10 cellular contexts compared by ENCODE assay signal in the genomic region with DNA sequence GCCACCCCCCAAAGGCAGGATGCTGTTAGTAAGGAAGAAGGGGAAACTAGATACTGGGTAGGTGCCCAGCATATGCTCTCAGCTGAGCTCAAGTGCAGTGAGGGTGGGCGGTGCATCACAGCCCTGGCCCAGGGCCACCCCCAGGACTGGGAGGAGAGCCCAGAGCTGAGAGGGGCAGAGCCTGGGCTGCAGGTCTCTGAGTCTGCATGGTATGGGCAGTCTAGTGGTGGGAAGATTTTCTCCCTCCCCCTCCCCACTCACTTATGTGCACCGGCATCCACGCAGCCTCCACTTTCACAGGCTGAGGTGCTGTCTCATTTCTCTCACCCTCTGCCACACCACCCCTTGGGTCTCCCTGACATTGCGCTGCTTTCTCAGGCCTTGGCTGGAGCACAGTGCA. TPM values are rescaled to one million over a fixed set of nuclear protein-coding genes. Genes with fewer than 3 reads are reported as not detected.
DNase-seq lines count a peak whose midpoint lies in the region; ATAC-seq and TF ChIP-seq lines count a peak whose summit lies in the region.
"Had no signal": no experiment of that assay in that cellular context is flagged by ENCODE, and none has a peak within 500 bp of the region (broad histone marks: within the 10 kb centered on the region; RNA-seq: fewer than 3 reads in every experiment).

No MANE protein-coding gene starts in this region.

- H3K9me3 Mint-ChIP-seq in activated naive CD4-positive, alpha-beta T cell treated with anti-CD3 and anti-CD28 coated beads, Interleukin-2, amount 50 U/mL, for 24 hours, result no peaks in the 10 kb centered on the region
- peaks cover 0 to 1% (median 0%) of the 10 kb centered on the region in 9 donors for H3K9me3 Mint-ChIP-seq in naive thymus-derived CD8-positive, alpha-beta T cell

- no peaks in the 10 kb centered on the region for H3K9me2 ChIP-seq in Loucy (replicated peaks; ENCODE audit: low read depth, low read length)

- TF ChIP-seq CTCF in Loucy (conservative IDR thresholded peaks at IDR 0.05; ENCODE audit: low read length) (no peak), osteoblast (IDR thresholded peaks at IDR 0.05; ENCODE audit: extremely low read depth, low read depth, low read length) (no peak)

- peak overlapping the region; percentile 53 for H3K27ac Mint-ChIP-seq in activated naive CD4-positive, alpha-beta T cell treated with anti-CD3 and anti-CD28 coated beads, Interleukin-2, amount 50 U/mL, for 24 hours
- H3K27ac Mint-ChIP-seq in naive thymus-derived CD8-positive, alpha-beta T cell, result peak overlapping the region in 7 of 10 donors; percentile 15 to 96 (median 80)

- ATAC-seq in naive thymus-derived CD8-positive, alpha-beta T cell, result no peak
- no peak for ATAC-seq in GM18868 (IDR thresholded peaks at IDR 0.05; ENCODE audit: unreplicated experiment)
- no peak for ATAC-seq in GM18498 (IDR thresholded peaks at IDR 0.05; ENCODE audit: unreplicated experiment)

- no peaks in the 10 kb centered on the region for H3K27me3 ChIP-seq in Loucy (ENCODE audit: insufficient read depth, low read length, poor library complexity, severe bottlenecking)
- H3K27me3 ChIP-seq in osteoblast (ENCODE audit: insufficient read depth, low read length), result no peaks in the 10 kb centered on the region

- H3K27ac ChIP-seq in osteoblast (ENCODE audit: low read depth, low read length), result no peak overlapping the region

- H3K9me3 ChIP-seq in Loucy (ENCODE audit: insufficient read depth, low read depth, low read length), result no peaks in the 10 kb centered on the region
- no peaks in the 10 kb centered on the region for H3K9me3 ChIP-seq in osteoblast (ENCODE audit: low read depth, low read length)

- H3K4me2 ChIP-seq in Loucy (ENCODE audit: low read depth, low read length, poor library complexity, severe bottlenecking) (peak overlapping the region; percentile 11), osteoblast (ENCODE audit: insufficient read depth, low read length) (no peak overlapping the region)

- peaks cover 92% of the 10 kb centered on the region for H3K4me1 Mint-ChIP-seq in activated naive CD4-positive, alpha-beta T cell treated with anti-CD3 and anti-CD28 coated beads, Interleukin-2, amount 50 U/mL, for 24 hours
- peaks cover 50 to 94% (median 94%) of the 10 kb centered on the region in 4 donors for H3K4me1 Mint-ChIP-seq in naive thymus-derived CD8-positive, alpha-beta T cell

- peak overlapping the region; percentile 3 for H3K9ac ChIP-seq in Loucy (ENCODE audit: low read depth, low read length, poor library complexity, severe bottlenecking)

- H2AFZ ChIP-seq in Loucy (ENCODE audit: low read length) (no peak overlapping the region), osteoblast (ENCODE audit: low read length) (no peak overlapping the region)

- no peak overlapping the region for H3K4me3 Mint-ChIP-seq in activated naive CD4-positive, alpha-beta T cell treated with anti-CD3 and anti-CD28 coated beads, Interleukin-2, amount 50 U/mL, for 24 hours
- peak overlapping the region in 8 of 10 donors; percentile 12 to 66 (median 50) for H3K4me3 Mint-ChIP-seq in naive thymus-derived CD8-positive, alpha-beta T cell

- POLR2A ChIA-PET in naive thymus-derived CD8-positive, alpha-beta T cell (lab: Charles Lee), result interaction anchor here (0.5 to 1.3 kb wide), 4 partner anchors 20 to 94 kb away, joined by 3 to 4 read pairs (median 3); no protein-coding TSS in a partner anchor

- H4K20me1 ChIP-seq in Loucy (ENCODE audit: insufficient read depth, low read length, poor library complexity, severe bottlenecking) (no peaks in the 10 kb centered on the region), osteoblast (ENCODE audit: insufficient read depth, low read length) (no peaks in the 10 kb centered on the region)

- peaks cover 90% of the 10 kb centered on the region for H3K4me1 ChIP-seq in Loucy (ENCODE audit: insufficient read depth, low read length, poor library complexity, severe bottlenecking)
- peaks cover 8% of the 10 kb centered on the region for H3K4me1 ChIP-seq in osteoblast (ENCODE audit: insufficient read depth, low read length)

- DNase-seq in GM03348 (ENCODE audit: low spot score) (peak; percentile 56), osteoblast (ENCODE audit: insufficient read length, low spot score, missing footprints) (no peak), COR-L47 (lab: John Stamatoyannopoulos, UW) (no peak)
- DNase-seq in naive thymus-derived CD8-positive, alpha-beta T cell, result no peak
- DNase-seq: NCI-H1417 treated with DMSO at 0.1 percent for 48 hours, SHP77 had no signal

- no peaks in the 10 kb centered on the region for H3K27me3 Mint-ChIP-seq in activated naive CD4-positive, alpha-beta T cell treated with anti-CD3 and anti-CD28 coated beads, Interleukin-2, amount 50 U/mL, for 24 hours
- H3K27me3 Mint-ChIP-seq in naive thymus-derived CD8-positive, alpha-beta T cell, result no peaks in the 10 kb centered on the region

- H3K79me2 ChIP-seq in Loucy (ENCODE audit: insufficient read depth, low read length) (no peaks in the 10 kb centered on the region), osteoblast (ENCODE audit: insufficient read depth, low read length) (no peaks in the 10 kb centered on the region)

- H3F3A ChIP-seq in Loucy (ENCODE audit: low read depth), result peaks cover 14% of the 10 kb centered on the region; the same call in 1 of the 2 replicates

- H3K36me3 Mint-ChIP-seq in activated naive CD4-positive, alpha-beta T cell treated with anti-CD3 and anti-CD28 coated beads, Interleukin-2, amount 50 U/mL, for 24 hours, result no peaks in the 10 kb centered on the region
- no peaks in the 10 kb centered on the region for H3K36me3 Mint-ChIP-seq in naive thymus-derived CD8-positive, alpha-beta T cell

- H3K4me3 ChIP-seq in Loucy (ENCODE audit: low read length, poor library complexity, severe bottlenecking) (no peak overlapping the region), osteoblast (ENCODE audit: insufficient read depth, low read length) (no peak overlapping the region)

- H3K36me3 ChIP-seq in Loucy (ENCODE audit: insufficient read depth, low read length) (no peaks in the 10 kb centered on the region), osteoblast (ENCODE audit: insufficient read depth, low read length) (no peaks in the 10 kb centered on the region)

RNA-seq across cellular contexts. Expression of a gene that starts 48.5 kb away (rescaled TPM):
- total RNA-seq in naive thymus-derived CD8-positive, alpha-beta T cell, result 100 to 1,000 TPM in 1 of 2 experiments, 10 to 100 TPM in 1; 95.5 to 107 TPM
- 10 to 100 TPM; 62.5 to 81.5 (median 67.1) TPM for polyA plus RNA-seq in naive thymus-derived CD8-positive, alpha-beta T cell
- 53.2 and 56.6 TPM in 2 replicates for total RNA-seq in osteoblast
